ENCODE assay signal across 2 cellular contexts in the genomic region with DNA sequence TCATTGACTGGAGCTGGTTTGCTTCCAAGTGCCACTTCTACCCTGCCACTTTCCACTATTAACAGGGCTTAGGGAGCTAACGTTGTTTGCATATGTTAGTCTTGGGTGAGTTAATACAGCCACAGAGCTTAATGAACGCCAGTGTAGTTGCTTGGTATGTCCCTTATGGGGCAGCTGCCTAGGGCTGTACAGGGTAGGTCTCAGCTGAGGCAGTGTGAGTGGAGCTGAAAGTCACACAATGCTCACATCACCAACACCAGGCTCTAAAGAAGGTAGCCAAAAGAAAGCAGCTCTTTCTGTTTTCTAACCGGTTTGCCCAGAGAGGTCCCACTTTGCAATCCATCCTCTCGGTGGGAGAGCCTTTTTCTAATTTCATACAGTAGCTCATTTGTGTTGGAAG.
TF ChIP-seq lines count a peak whose summit lies in the region.

No MANE protein-coding gene starts in this region.

TF ChIP-seq in GM23338, 12 proteins besides CTCF, POLR2A, EP300 and RAD21:
- TF ChIP-seq, protein P1, sequence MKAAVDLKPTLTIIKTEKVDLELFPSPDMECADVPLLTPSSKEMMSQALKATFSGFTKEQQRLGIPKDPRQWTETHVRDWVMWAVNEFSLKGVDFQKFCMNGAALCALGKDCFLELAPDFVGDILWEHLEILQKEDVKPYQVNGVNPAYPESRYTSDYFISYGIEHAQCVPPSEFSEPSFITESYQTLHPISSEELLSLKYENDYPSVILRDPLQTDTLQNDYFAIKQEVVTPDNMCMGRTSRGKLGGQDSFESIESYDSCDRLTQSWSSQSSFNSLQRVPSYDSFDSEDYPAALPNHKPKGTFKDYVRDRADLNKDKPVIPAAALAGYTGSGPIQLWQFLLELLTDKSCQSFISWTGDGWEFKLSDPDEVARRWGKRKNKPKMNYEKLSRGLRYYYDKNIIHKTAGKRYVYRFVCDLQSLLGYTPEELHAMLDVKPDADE (IDR thresholded peaks at IDR 0.05), result no peak
- TF ChIP-seq CREB1 (CRISPR knock-in tag; IDR thresholded peaks at IDR 0.05; ENCODE audit: low read depth), result no peak
- TF ChIP-seq EZH2 (IDR thresholded peaks at IDR 0.05; ENCODE audit: low read depth, unreplicated experiment), result no peak
- TF ChIP-seq POLR2AphosphoS5 (IDR thresholded peaks at IDR 0.05; ENCODE audit: low read depth), result no peak
- no peak for TF ChIP-seq JUNB (IDR thresholded peaks at IDR 0.05; ENCODE audit: unreplicated experiment)
- TF ChIP-seq EZH2phosphoT487 (IDR thresholded peaks at IDR 0.05; ENCODE audit: unreplicated experiment), result no peak

TF ChIP-seq in HepG2, 621 proteins besides CTCF, POLR2A, EP300 and RAD21 (continued from another document):
- TF ChIP-seq ZKSCAN1 (IDR thresholded peaks at IDR 0.05; ENCODE audit: low read length) (no peak), HES4 (CRISPR knock-in tag; IDR thresholded peaks at IDR 0.05; ENCODE audit: borderline replicate concordance) (no peak), ZNF44 (CRISPR knock-in tag; IDR thresholded peaks at IDR 0.05) (no peak), RFXAP (CRISPR knock-in tag; IDR thresholded peaks at IDR 0.05; ENCODE audit: borderline replicate concordance) (no peak), ZNF30 (CRISPR knock-in tag; IDR thresholded peaks at IDR 0.05) (no peak), ZNF34 (CRISPR knock-in tag; IDR thresholded peaks at IDR 0.05; ENCODE audit: borderline replicate concordance) (no peak), ZNF891 (CRISPR knock-in tag; IDR thresholded peaks at IDR 0.05) (no peak)
- TF ChIP-seq, protein P2, sequence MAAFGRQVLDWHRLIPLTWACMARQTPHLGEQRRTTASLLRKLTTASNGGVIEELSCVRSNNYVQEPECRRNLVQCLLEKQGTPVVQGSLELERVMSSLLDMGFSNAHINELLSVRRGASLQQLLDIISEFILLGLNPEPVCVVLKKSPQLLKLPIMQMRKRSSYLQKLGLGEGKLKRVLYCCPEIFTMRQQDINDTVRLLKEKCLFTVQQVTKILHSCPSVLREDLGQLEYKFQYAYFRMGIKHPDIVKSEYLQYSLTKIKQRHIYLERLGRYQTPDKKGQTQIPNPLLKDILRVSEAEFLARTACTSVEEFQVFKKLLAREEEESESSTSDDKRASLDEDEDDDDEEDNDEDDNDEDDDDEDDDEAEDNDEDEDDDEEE (CRISPR knock-in tag; IDR thresholded peaks at IDR 0.05), result no peak
- TF ChIP-seq, protein P3, sequence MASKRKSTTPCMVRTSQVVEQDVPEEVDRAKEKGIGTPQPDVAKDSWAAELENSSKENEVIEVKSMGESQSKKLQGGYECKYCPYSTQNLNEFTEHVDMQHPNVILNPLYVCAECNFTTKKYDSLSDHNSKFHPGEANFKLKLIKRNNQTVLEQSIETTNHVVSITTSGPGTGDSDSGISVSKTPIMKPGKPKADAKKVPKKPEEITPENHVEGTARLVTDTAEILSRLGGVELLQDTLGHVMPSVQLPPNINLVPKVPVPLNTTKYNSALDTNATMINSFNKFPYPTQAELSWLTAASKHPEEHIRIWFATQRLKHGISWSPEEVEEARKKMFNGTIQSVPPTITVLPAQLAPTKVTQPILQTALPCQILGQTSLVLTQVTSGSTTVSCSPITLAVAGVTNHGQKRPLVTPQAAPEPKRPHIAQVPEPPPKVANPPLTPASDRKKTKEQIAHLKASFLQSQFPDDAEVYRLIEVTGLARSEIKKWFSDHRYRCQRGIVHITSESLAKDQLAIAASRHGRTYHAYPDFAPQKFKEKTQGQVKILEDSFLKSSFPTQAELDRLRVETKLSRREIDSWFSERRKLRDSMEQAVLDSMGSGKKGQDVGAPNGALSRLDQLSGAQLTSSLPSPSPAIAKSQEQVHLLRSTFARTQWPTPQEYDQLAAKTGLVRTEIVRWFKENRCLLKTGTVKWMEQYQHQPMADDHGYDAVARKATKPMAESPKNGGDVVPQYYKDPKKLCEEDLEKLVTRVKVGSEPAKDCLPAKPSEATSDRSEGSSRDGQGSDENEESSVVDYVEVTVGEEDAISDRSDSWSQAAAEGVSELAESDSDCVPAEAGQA (IDR thresholded peaks at IDR 0.05; ENCODE audit: low read depth), result no peak
- TF ChIP-seq, protein P3 (CRISPR knock-in tag; IDR thresholded peaks at IDR 0.05; ENCODE audit: borderline replicate concordance), result no peak
